ENCODE assay signal across 25 cellular contexts in genomic region chr2:101787097-101787496, GRCh38.
DNase-seq lines count a peak whose midpoint lies in the region; ATAC-seq and TF ChIP-seq lines count a peak whose summit lies in the region.
"Had no signal": no experiment of that assay in that cellular context is flagged by ENCODE, and none has a peak within 500 bp of the region (broad histone marks: within the 10 kb centered on the region; RNA-seq: fewer than 3 reads in every experiment).

No MANE protein-coding gene starts in this region.

- no peaks in the 10 kb centered on the region for H3K9me2 ChIP-seq in OCI-LY7 (ENCODE audit: insufficient read depth, low read length)

- H3K36me3 ChIP-seq in DND-41 (ENCODE audit: insufficient read depth, low read length) (peaks cover 14% of the 10 kb centered on the region), MG63 (peaks cover 13% of the 10 kb centered on the region), OCI-LY7 (ENCODE audit: insufficient read depth, low read length) (peaks cover 15% of the 10 kb centered on the region)
- H3K36me3 ChIP-seq: tibial nerve had no signal

- POLR2A ChIA-PET in OCI-LY7 (lab: Charles Lee), result interaction anchor here (0.5 kb wide), 1 partner anchor 31 kb away, joined by 3 read pairs; no protein-coding TSS in a partner anchor

- H3K4me3 ChIP-seq in DND-41 (ENCODE audit: low read depth in 1 of 2, low read length in 2 of 2), result no peak overlapping the region
- H3K4me3 ChIP-seq in MG63, result no peak overlapping the region
- H3K4me3 ChIP-seq in OCI-LY7 (ENCODE audit: low read depth, low read length, poor library complexity, severe bottlenecking), result no peak overlapping the region
- H3K4me3 ChIP-seq: BLaER1 treated with 17β-estradiol and CSF1 and Interleukin-3, amounts not matched to agents 10 nM and 100 nM; body of pancreas; heart left ventricle; lung; spleen; tibial nerve had no signal

- H3K79me2 ChIP-seq in DND-41 (ENCODE audit: insufficient read depth, low read length) (peaks cover 95% of the 10 kb centered on the region), OCI-LY7 (ENCODE audit: insufficient read depth, low read depth, low read length) (peaks cover 82% of the 10 kb centered on the region)

- CTCF ChIA-PET in OCI-LY7 (lab: Charles Lee; ENCODE audit: unreplicated experiment), result no interaction called here

- H3K27ac ChIP-seq in DND-41 (ENCODE audit: low read length) (no peak overlapping the region), OCI-LY7 (ENCODE audit: low read depth, low read length, poor library complexity, severe bottlenecking) (no peak overlapping the region)
- H3K27ac ChIP-seq: BLaER1 treated with 17β-estradiol and CSF1 and Interleukin-3, amounts not matched to agents 10 nM and 100 nM; body of pancreas; epithelial cell of prostate; spleen; tibial nerve; VCaP had no signal

- peaks cover 77% of the 10 kb centered on the region for H4K20me1 ChIP-seq in DND-41 (ENCODE audit: insufficient read depth, low read length)
- peaks cover 25% of the 10 kb centered on the region for H4K20me1 ChIP-seq in OCI-LY7 (ENCODE audit: insufficient read depth, low read length)

- TF ChIP-seq CTCF in DND-41 (IDR thresholded peaks at IDR 0.05; ENCODE audit: borderline replicate concordance, extremely low read depth, low read length, poor library complexity, severe bottlenecking), result no peak
- no peak for TF ChIP-seq CTCF in omental fat pad (IDR thresholded peaks at IDR 0.05)
- no peak for TF ChIP-seq CTCF in OCI-LY7 (conservative IDR thresholded peaks at IDR 0.05; ENCODE audit: low read length)

- DNase-seq in DND-41 (no peak), HT1080 (ENCODE audit: low read depth) (peak; percentile 66), dermis blood vessel endothelial cell (peak; percentile 46), omental fat pad (ENCODE audit: low spot score) (no peak), MG63 (no peak), AG08396 (ENCODE audit: low spot score) (no peak), OCI-LY7 (ENCODE audit: low spot score) (no peak)
- DNase-seq: activated CD4-positive, alpha-beta T cell treated with anti-CD3 and anti-CD28 coated beads for 48 hours; activated CD8-positive, alpha-beta memory T cell treated with anti-CD3 and anti-CD28 coated beads for 24 hours; activated gamma-delta T cell treated with Interleukin-2 at 50 U/mL for 16 hours; body of pancreas; effector CD8-positive, alpha-beta T cell; heart left ventricle; kidney glomerular epithelial cell; NCI-H2081; NCI-H446 treated with DMSO at 0.1 percent for 48 hours; NCI-H82; posterior cingulate gyrus; right cardiac atrium; spleen had no signal

- intact Hi-C loops in OCI-LY7 (cut with micrococcal nuclease; ENCODE audit: unreplicated experiment), result no loop called here

- H2AFZ ChIP-seq in DND-41 (ENCODE audit: low read depth, low read length) (no peak overlapping the region), OCI-LY7 (ENCODE audit: low read length) (no peak overlapping the region)

- BruUV-seq in OCI-LY7 (replicated peaks; lab: Mats Ljungman, UMichigan), result no TSS peak

- no peaks in the 10 kb centered on the region for H3K27me3 ChIP-seq in DND-41 (ENCODE audit: insufficient read depth, low read length, poor library complexity)
- H3K27me3 ChIP-seq in MG63, result no peaks in the 10 kb centered on the region
- H3K27me3 ChIP-seq: BLaER1 treated with 17β-estradiol and CSF1 and Interleukin-3, amounts not matched to agents 10 nM and 100 nM; body of pancreas; heart left ventricle; spleen; tibial nerve had no signal

- 0 out of 3 replicates have a peak, but pooled peaks have one; percentile 22 for ATAC-seq in DND-41 (ENCODE audit: insufficient read depth, low read depth)
- peak; percentile 63 for ATAC-seq in omental fat pad (ENCODE audit: low FRiP score)
- ATAC-seq: body of pancreas, heart left ventricle, right cardiac atrium had no signal

- no peaks in the 10 kb centered on the region for H3K9me3 ChIP-seq in DND-41 (ENCODE audit: insufficient read depth, low read length, severe bottlenecking)
- no peaks in the 10 kb centered on the region for H3K9me3 ChIP-seq in MG63
- H3K9me3 ChIP-seq in OCI-LY7 (ENCODE audit: low read length), result no peaks in the 10 kb centered on the region
- H3K9me3 ChIP-seq: BLaER1 treated with 17β-estradiol and CSF1 and Interleukin-3, amounts not matched to agents 10 nM and 100 nM; body of pancreas; heart left ventricle; spleen; tibial nerve had no signal

- H3K4me1 ChIP-seq in DND-41 (ENCODE audit: insufficient read depth, low read length) (no peaks in the 10 kb centered on the region), OCI-LY7 (ENCODE audit: insufficient read depth, low read length, poor library complexity, severe bottlenecking) (no peaks in the 10 kb centered on the region)

- no peak overlapping the region for H3K9ac ChIP-seq in DND-41 (ENCODE audit: low read depth, low read length)
- H3K9ac ChIP-seq: BLaER1 treated with 17β-estradiol and CSF1 and Interleukin-3, amounts not matched to agents 10 nM and 100 nM had no signal

- H3K4me2 ChIP-seq in DND-41 (ENCODE audit: insufficient read depth, low read length) (no peak overlapping the region), OCI-LY7 (ENCODE audit: low read length) (no peak overlapping the region)

Comparison
In these comparisons a context has a peak if more than half of its experiments do, and no peak if none do; other contexts are left out.
1. DNase-seq: peak in HT1080 (single experiment) and dermis blood vessel endothelial cell (single experiment); none in DND-41 (single experiment), omental fat pad (single experiment), MG63 (single experiment), AG08396 (single experiment) and OCI-LY7 (single experiment).